ENCODE assay signal across 8 cellular contexts in genomic region chr11:57460017-57460755, GRCh38. TPM values are rescaled to one million over a fixed set of nuclear protein-coding genes. Genes with fewer than 3 reads are reported as not detected.
DNase-seq lines count a peak whose midpoint lies in the region; ATAC-seq and TF ChIP-seq lines count a peak whose summit lies in the region.

TSS of gene RTN4RL2 (plus strand) at chr11:57460528. CDS start at chr11:57460866, 338 bp downstream.

- peak; percentile 47 for DNase-seq in HS-5 (ENCODE audit: low read depth)
- DNase-seq in OCI-M1 (lab: John Stamatoyannopoulos, UW), result peak; percentile 87
- peak; percentile 73 for DNase-seq in activated naive CD4-positive, alpha-beta T cell treated with anti-CD3 and anti-CD28 coated beads for 36 hours
- DNase-seq in heart left ventricle, result peak; percentile 52 to 73 (median 54)
- no peak for DNase-seq in prostate gland (ENCODE audit: low spot score)
- DNase-seq in superior temporal gyrus (ENCODE audit: extremely low spot score), result no peak

- H3K27ac ChIP-seq in heart left ventricle, result peak within 1 kb of the TSS in 2 of 12 donors; percentile 26 to 50
- H3K27ac ChIP-seq in prostate gland, result no peak within 1 kb of the TSS

- TF ChIP-seq POLR2A in heart left ventricle (IDR thresholded peaks at IDR 0.05), result no peak
- no peak for TF ChIP-seq POLR2A in prostate gland (IDR thresholded peaks at IDR 0.05)

- TF ChIP-seq CTCF in GM12873 (IDR thresholded peaks at IDR 0.05; ENCODE audit: insufficient read depth, low read depth, low read length, missing control alignments) (peak; percentile 63), heart left ventricle (IDR thresholded peaks at IDR 0.05) (peak in 6 of 12 donors; percentile 11 to 37 (median 22)), prostate gland (IDR thresholded peaks at IDR 0.05) (no peak)

- H3K27me3 Mint-ChIP-seq in activated naive CD4-positive, alpha-beta T cell treated with anti-CD3 and anti-CD28 coated beads for 36 hours (ENCODE audit: low read depth), result peaks cover 27% of the 10 kb centered on the region

- H3K9me3 Mint-ChIP-seq in activated naive CD4-positive, alpha-beta T cell treated with anti-CD3 and anti-CD28 coated beads for 36 hours, result no peaks in the 10 kb centered on the region

- no peaks in the 10 kb centered on the region for H3K36me3 Mint-ChIP-seq in activated naive CD4-positive, alpha-beta T cell treated with anti-CD3 and anti-CD28 coated beads for 36 hours (ENCODE audit: low read depth)

- H3K4me1 ChIP-seq in heart left ventricle (peaks cover 3 to 43% (median 25%) of the 10 kb centered on the region in 12 donors), prostate gland (replicated peaks) (peaks cover 13% of the 10 kb centered on the region)

- intact Hi-C loops in activated naive CD4-positive, alpha-beta T cell treated with anti-CD3 and anti-CD28 coated beads for 36 hours (cut with micrococcal nuclease), result no loop called here
- intact Hi-C loops in heart left ventricle (cut with DNase I) (loop anchor here in 1 of 10 donors (2.0 kb wide), 2 partner anchors 17 to 181 kb away; no protein-coding TSS in a partner anchor), prostate gland (cut with DNase I) (no loop called here)

- H3K4me3 ChIP-seq in heart left ventricle, result peak within 1 kb of the TSS; percentile 30 to 61 (median 54)
- H3K4me3 ChIP-seq in prostate gland, result peak within 1 kb of the TSS; percentile 25 to 37

- H3K9me3 ChIP-seq in heart left ventricle (no peaks in the 10 kb centered on the region), prostate gland (no peaks in the 10 kb centered on the region)

- peaks cover 25% of the 10 kb centered on the region for H3K4me1 Mint-ChIP-seq in activated naive CD4-positive, alpha-beta T cell treated with anti-CD3 and anti-CD28 coated beads for 36 hours (ENCODE audit: low read depth)

- ATAC-seq in heart left ventricle (peak in 3 of 4 donors; percentile 15 to 44 (median 40)), HG02763 (IDR thresholded peaks at IDR 0.05; ENCODE audit: unreplicated experiment) (no peak)

- CTCF ChIA-PET in activated naive CD4-positive, alpha-beta T cell treated with anti-CD3 and anti-CD28 coated beads for 36 hours (lab: Charles Lee), result interaction anchor here (0.6 to 8.6 kb wide), 16 partner anchors 9 to 244 kb away, joined by 3 to 211 read pairs (median 6); partner anchors contain the start of genes SSRP1, TIMM10 and TNKS1BP1

- H3K27me3 ChIP-seq in heart left ventricle, result peaks cover 9 to 55% (median 32%) of the 10 kb centered on the region in 9 donors
- H3K27me3 ChIP-seq in prostate gland (replicated peaks; ENCODE audit: insufficient read depth), result peaks cover 3% of the 10 kb centered on the region

- H3K27ac Mint-ChIP-seq in activated naive CD4-positive, alpha-beta T cell treated with anti-CD3 and anti-CD28 coated beads for 36 hours, result no peak within 1 kb of the TSS

- WGBS in heart left ventricle, 4 donors, result 1% methylated on average over 27 to 66 of the region's 66 CpGs
- under 1% methylated on average over 52 of the region's 66 CpGs for WGBS in prostate gland

- H3K36me3 ChIP-seq in heart left ventricle, result no peaks in the 10 kb centered on the region
- no peaks in the 10 kb centered on the region for H3K36me3 ChIP-seq in prostate gland

- peak within 1 kb of the TSS; percentile 80 for H3K4me3 Mint-ChIP-seq in activated naive CD4-positive, alpha-beta T cell treated with anti-CD3 and anti-CD28 coated beads for 36 hours

RNA-seq across cellular contexts. Expression of gene RTN4RL2, which starts in this region (rescaled TPM):
- total RNA-seq in activated naive CD4-positive, alpha-beta T cell treated with anti-CD3 and anti-CD28 coated beads for 36 hours, result under 1 TPM; 0.74 to 0.99 TPM
- 1 to 10 TPM in 5 of 9 donors, under 1 TPM in 4; 0.58 to 2.1 (median 1.1) TPM for total RNA-seq in heart left ventricle
- 1 to 10 TPM; 1.0 to 1.1 TPM for polyA plus RNA-seq in heart left ventricle
- total RNA-seq in prostate gland, result 1 to 10 TPM in 1 of 2 donors, under 1 TPM in 1; 0.51 to 2.0 TPM

Comparison
In these comparisons a context has a peak if more than half of its experiments do, and no peak if none do; other contexts are left out.
1. Peak in DNase-seq in activated naive CD4-positive, alpha-beta T cell treated with anti-CD3 and anti-CD28 coated beads for 36 hours; RNA of the gene not detected or under 1 TPM.
2. DNase-seq: peak in HS-5 (single experiment), OCI-M1 (single experiment) and heart left ventricle (5 of 5); none in prostate gland (single experiment) and superior temporal gyrus (single experiment).